2 cellular contexts compared by ENCODE assay signal in genomic region chr18:48412339-48412929, GRCh38.
A peak's percentile ranks its signal among the peaks of the same experiment; 100 is the strongest.
TF ChIP-seq lines count a peak whose summit lies in the region.

No MANE protein-coding gene starts in this region.

TF ChIP-seq in GM12878, 131 proteins besides CTCF, POLR2A, EP300 and RAD21 (continued from another document and continues in another):
- TF ChIP-seq EGR1 (IDR thresholded peaks at IDR 0.05; ENCODE audit: borderline replicate concordance in 1 of 2, low read depth in 2 of 2, low read length in 2 of 2) (no peak), SREBF1 (IDR thresholded peaks at IDR 0.05; ENCODE audit: low read length) (no peak), CREM (IDR thresholded peaks at IDR 0.05; ENCODE audit: low read depth) (no peak), ZNF592 (IDR thresholded peaks at IDR 0.05) (no peak), MTA2 (IDR thresholded peaks at IDR 0.05; ENCODE audit: low read depth) (no peak), PKNOX1 (IDR thresholded peaks at IDR 0.05) (no peak), RB1 (IDR thresholded peaks at IDR 0.05; ENCODE audit: borderline replicate concordance) (no peak), KDM1A (IDR thresholded peaks at IDR 0.05; ENCODE audit: borderline replicate concordance) (no peak), PAX8 (IDR thresholded peaks at IDR 0.05) (no peak), NKRF (conservative IDR thresholded peaks at IDR 0.05) (no peak), FOS (IDR thresholded peaks at IDR 0.05; ENCODE audit: borderline replicate concordance, extremely low read depth, insufficient read length) (no peak), ZNF207 (IDR thresholded peaks at IDR 0.05; ENCODE audit: borderline replicate concordance) (no peak), PBX3 (IDR thresholded peaks at IDR 0.05; ENCODE audit: insufficient replicate concordance, low read depth, low read length) (no peak), ETV6 (conservative IDR thresholded peaks at IDR 0.05 in 1 of 2, IDR thresholded peaks at IDR 0.05 in 1 of 2; ENCODE audit: borderline replicate concordance in 1 of 2, low read depth in 1 of 2) (no peak), YBX1 (IDR thresholded peaks at IDR 0.05) (no peak)

TF ChIP-seq in HepG2, 621 proteins besides CTCF, POLR2A, EP300 and RAD21 (continued from another document):
- 0 out of 2 replicates have a peak, but pooled peaks have one; percentile 7 for TF ChIP-seq HNF4G (IDR thresholded peaks at IDR 0.05; ENCODE audit: borderline replicate concordance, low read depth, low read length)
- TF ChIP-seq HNF4G (CRISPR knock-in tag; IDR thresholded peaks at IDR 0.05; ENCODE audit: borderline replicate concordance, low read depth) = no peak
- TF ChIP-seq GFI1 (CRISPR knock-in tag; IDR thresholded peaks at IDR 0.05; ENCODE audit: borderline replicate concordance) = peak; percentile 36; the same call in 1 of the 2 replicates
- TF ChIP-seq RARA (CRISPR knock-in tag; IDR thresholded peaks at IDR 0.05) = peak; percentile 85
- TF ChIP-seq NR2F1 (CRISPR knock-in tag; IDR thresholded peaks at IDR 0.05) = 0 out of 4 replicates have a peak, but pooled peaks of 1 of the 2 experiments have one; percentile 15
- peak; percentile 45 for TF ChIP-seq STAG1 (CRISPR knock-in tag; IDR thresholded peaks at IDR 0.05)
- TF ChIP-seq ZNF605 (CRISPR knock-in tag; IDR thresholded peaks at IDR 0.05) = no peak
- no peak for TF ChIP-seq TARDBP (CRISPR knock-in tag; IDR thresholded peaks at IDR 0.05)
- peak; percentile 16; the same call in 1 of the 2 replicates for TF ChIP-seq RXRA (CRISPR knock-in tag; IDR thresholded peaks at IDR 0.05)
- peak; percentile 57 for TF ChIP-seq HNF4A (CRISPR knock-in tag; IDR thresholded peaks at IDR 0.05)
